ENCODE assay signal across 9 cellular contexts in genomic region chr1:201648911-201649775, GRCh38.
A peak's percentile ranks its signal among the peaks of the same experiment; 100 is the strongest.
DNase-seq lines count a peak whose midpoint lies in the region; ATAC-seq and TF ChIP-seq lines count a peak whose summit lies in the region.
"Had no signal": no experiment of that assay in that cellular context is flagged by ENCODE, and none has a peak within 500 bp of the region (broad histone marks: within the 10 kb centered on the region; RNA-seq: fewer than 3 reads in every experiment).

No MANE protein-coding gene starts in this region.

- no peak for TF ChIP-seq POLR2A in Peyer's patch (IDR thresholded peaks at IDR 0.05)
- TF ChIP-seq POLR2A in gastroesophageal sphincter (IDR thresholded peaks at IDR 0.05), result no peak

- no CpG with 5 or more reads among the region's 52 CpGs for WGBS in gastroesophageal sphincter (ENCODE audit: low coverage in 1 of 2), 2 donors

- DNase-seq in ELR (ENCODE audit: low read depth), result peak; percentile 50
- DNase-seq in Peyer's patch, result peak in 1 of 3 donors; percentile 56
- DNase-seq in skeletal muscle cell (ENCODE audit: low read depth), result no peak
- DNase-seq in activated CD8-positive, alpha-beta memory T cell treated with anti-CD3 and anti-CD28 coated beads, Interleukin-2, amount 50 U/mL, for 4 hours, result no peak
- DNase-seq in mucosa of gallbladder (ENCODE audit: low spot score), result no peak
- no peak for DNase-seq in UCSD-AML1 (lab: John Stamatoyannopoulos, UW; ENCODE audit: unreplicated experiment)
- no peak for DNase-seq in NCI-H1930 (lab: John Stamatoyannopoulos, UW)
- DNase-seq: activated naive CD8-positive, alpha-beta T cell treated with anti-CD3 and anti-CD28 coated beads, Interleukin-2, amount 10 ng/mL, durations not matched to agents 7 days and 5 days had no signal

- H3K4me3 ChIP-seq in Peyer's patch (peak overlapping the region; percentile 33 to 74 (median 48)), gastroesophageal sphincter (peak overlapping the region; percentile 22 to 68), skeletal muscle cell (ENCODE audit: low read depth, low read length) (peak overlapping the region; percentile 73)

- TF ChIP-seq CTCF in Peyer's patch (IDR thresholded peaks at IDR 0.05) (no peak), gastroesophageal sphincter (IDR thresholded peaks at IDR 0.05) (no peak)

- no peaks in the 10 kb centered on the region for H3K27me3 ChIP-seq in Peyer's patch
- H3K27me3 ChIP-seq in gastroesophageal sphincter, result no peaks in the 10 kb centered on the region

- H3K36me3 ChIP-seq in Peyer's patch (no peaks in the 10 kb centered on the region), gastroesophageal sphincter (no peaks in the 10 kb centered on the region)

- H3K4me1 ChIP-seq in Peyer's patch (peaks cover 0 to 32% (median 0%) of the 10 kb centered on the region in 4 donors), gastroesophageal sphincter (peaks cover 0 to 66% (median 23%) of the 10 kb centered on the region in 3 donors)

- H3K9me3 ChIP-seq in Peyer's patch (no peaks in the 10 kb centered on the region), gastroesophageal sphincter (no peaks in the 10 kb centered on the region)

- H3K27ac ChIP-seq in Peyer's patch (peak overlapping the region; percentile 68 to 88 (median 76)), gastroesophageal sphincter (peak overlapping the region in 3 of 4 donors; percentile 83 to 85 (median 84))

- ATAC-seq in gastroesophageal sphincter, result peak; percentile 1

- no peak for TF ChIP-seq EP300 in gastroesophageal sphincter (IDR thresholded peaks at IDR 0.05)
